In genomic region chr6:99605911-99606669, GRCh38 we compare ENCODE assay signal across 16 cellular contexts. TPM values are rescaled to one million over a fixed set of nuclear protein-coding genes. Genes with fewer than 3 reads are reported as not detected.
DNase-seq lines count a peak whose midpoint lies in the region; ATAC-seq and TF ChIP-seq lines count a peak whose summit lies in the region.
"Had no signal": no experiment of that assay in that cellular context is flagged by ENCODE, and none has a peak within 500 bp of the region (broad histone marks: within the 10 kb centered on the region; RNA-seq: fewer than 3 reads in every experiment).

No MANE protein-coding gene starts in this region.

- peak overlapping the region; percentile 16 for H3K27ac Mint-ChIP-seq in activated CD8-positive, alpha-beta T cell treated with anti-CD3 and anti-CD28 coated beads, Interleukin-2, amount 10 ng/mL, durations not matched to agents 7 days and 5 days
- no peak overlapping the region for H3K27ac Mint-ChIP-seq in activated CD8-positive, alpha-beta T cell treated with anti-CD3 and anti-CD28 coated beads for 36 hours
- no peak overlapping the region for H3K27ac Mint-ChIP-seq in GM23338
- no peak overlapping the region for H3K27ac Mint-ChIP-seq in brain

- H3K4me2 ChIP-seq in GM23338 = peak overlapping the region; percentile 76
- no peak overlapping the region for H3K4me2 ChIP-seq in osteoblast (ENCODE audit: insufficient read depth, low read length)
- H3K4me2 ChIP-seq: BLaER1 treated with 17β-estradiol and CSF1 and Interleukin-3, amounts not matched to agents 10 nM and 100 nM had no signal

- peaks cover 44% of the 10 kb centered on the region for H3K4me1 Mint-ChIP-seq in activated CD8-positive, alpha-beta T cell treated with anti-CD3 and anti-CD28 coated beads, Interleukin-2, amount 10 ng/mL, durations not matched to agents 7 days and 5 days (ENCODE audit: low read depth)
- H3K4me1 Mint-ChIP-seq in activated CD8-positive, alpha-beta T cell treated with anti-CD3 and anti-CD28 coated beads for 36 hours (ENCODE audit: low read depth) = peaks cover 40% of the 10 kb centered on the region
- H3K4me1 Mint-ChIP-seq in GM23338 = peaks cover 55% of the 10 kb centered on the region
- H3K4me1 Mint-ChIP-seq in brain = peaks cover 41% of the 10 kb centered on the region

- H3K4me3 ChIP-seq in GM23338 (peak overlapping the region; percentile 45), osteoblast (ENCODE audit: insufficient read depth, low read length) (no peak overlapping the region)

- H3K27me3 Mint-ChIP-seq in activated CD8-positive, alpha-beta T cell treated with anti-CD3 and anti-CD28 coated beads, Interleukin-2, amount 10 ng/mL, durations not matched to agents 7 days and 5 days (ENCODE audit: low read depth) = peaks cover 80% of the 10 kb centered on the region
- peaks cover 84% of the 10 kb centered on the region for H3K27me3 Mint-ChIP-seq in activated CD8-positive, alpha-beta T cell treated with anti-CD3 and anti-CD28 coated beads for 36 hours
- H3K27me3 Mint-ChIP-seq in GM23338 (ENCODE audit: insufficient read depth, low read depth, poor library complexity) (peaks cover 98% of the 10 kb centered on the region), brain (peaks cover 99% of the 10 kb centered on the region)

- H3K36me3 Mint-ChIP-seq in activated CD8-positive, alpha-beta T cell treated with anti-CD3 and anti-CD28 coated beads, Interleukin-2, amount 10 ng/mL, durations not matched to agents 7 days and 5 days (ENCODE audit: low read depth) = peaks cover 5% of the 10 kb centered on the region
- peaks cover 2% of the 10 kb centered on the region for H3K36me3 Mint-ChIP-seq in activated CD8-positive, alpha-beta T cell treated with anti-CD3 and anti-CD28 coated beads for 36 hours (ENCODE audit: low read depth)
- no peaks in the 10 kb centered on the region for H3K36me3 Mint-ChIP-seq in GM23338 (ENCODE audit: low read depth)
- no peaks in the 10 kb centered on the region for H3K36me3 Mint-ChIP-seq in brain

- H2AFZ ChIP-seq in GM23338 (no peak overlapping the region), osteoblast (ENCODE audit: low read length) (no peak overlapping the region)

- POLR2A ChIA-PET in activated CD8-positive, alpha-beta T cell treated with anti-CD3 and anti-CD28 coated beads, Interleukin-2, amount 10 ng/mL, durations not matched to agents 7 days and 5 days (lab: Charles Lee) = no interaction called here
- POLR2A ChIA-PET in activated CD8-positive, alpha-beta T cell treated with anti-CD3 and anti-CD28 coated beads for 36 hours (lab: Charles Lee) = interaction anchor here (2.5 kb wide), 1 partner anchor 17 kb away, joined by 9 read pairs; no protein-coding TSS in a partner anchor

- no peaks in the 10 kb centered on the region for H3K9me3 Mint-ChIP-seq in activated CD8-positive, alpha-beta T cell treated with anti-CD3 and anti-CD28 coated beads, Interleukin-2, amount 10 ng/mL, durations not matched to agents 7 days and 5 days (ENCODE audit: insufficient read depth)
- peaks cover 3% of the 10 kb centered on the region for H3K9me3 Mint-ChIP-seq in activated CD8-positive, alpha-beta T cell treated with anti-CD3 and anti-CD28 coated beads for 36 hours
- peaks cover 3% of the 10 kb centered on the region; the same call in 1 of the 3 replicates for H3K9me3 Mint-ChIP-seq in GM23338
- H3K9me3 Mint-ChIP-seq in brain = peaks cover 0 to 10% (median 2%) of the 10 kb centered on the region in 5 experiments

- H4K20me1 ChIP-seq in GM23338 (replicated peaks; ENCODE audit: insufficient read depth) (peaks cover 60% of the 10 kb centered on the region), osteoblast (ENCODE audit: insufficient read depth, low read length) (no peaks in the 10 kb centered on the region)

- no peak overlapping the region for H3K4me3 Mint-ChIP-seq in activated CD8-positive, alpha-beta T cell treated with anti-CD3 and anti-CD28 coated beads, Interleukin-2, amount 10 ng/mL, durations not matched to agents 7 days and 5 days
- no peak overlapping the region for H3K4me3 Mint-ChIP-seq in activated CD8-positive, alpha-beta T cell treated with anti-CD3 and anti-CD28 coated beads for 36 hours
- H3K4me3 Mint-ChIP-seq in GM23338 = peak overlapping the region; percentile 47; the same call in 1 of the 3 replicates
- peak overlapping the region in 3 of 5 experiments; percentile 26 to 78 (median 29) for H3K4me3 Mint-ChIP-seq in brain

- peaks cover 100% of the 10 kb centered on the region for H3K27me3 ChIP-seq in GM23338 (ENCODE audit: insufficient read depth)
- peaks cover 100% of the 10 kb centered on the region for H3K27me3 ChIP-seq in osteoblast (ENCODE audit: insufficient read depth, low read length)

- H3K79me2 ChIP-seq in GM23338 (replicated peaks; ENCODE audit: insufficient read depth) (no peaks in the 10 kb centered on the region), osteoblast (ENCODE audit: insufficient read depth, low read length) (no peaks in the 10 kb centered on the region)

- H3K27ac ChIP-seq in GM23338 (ENCODE audit: low read depth) (no peak overlapping the region), osteoblast (ENCODE audit: low read depth, low read length) (no peak overlapping the region)
- H3K27ac ChIP-seq: BLaER1 treated with 17β-estradiol and CSF1 and Interleukin-3, amounts not matched to agents 10 nM and 100 nM had no signal

- intact Hi-C loops in activated CD8-positive, alpha-beta T cell treated with anti-CD3 and anti-CD28 coated beads for 36 hours (cut with micrococcal nuclease) = no loop called here
- intact Hi-C loops in Right ventricle myocardium inferior (cut with DNase I) = no loop called here

- no peaks in the 10 kb centered on the region for H3K9me2 ChIP-seq in GM23338 (ENCODE audit: insufficient read depth)

- peaks cover 54% of the 10 kb centered on the region for H3F3A ChIP-seq in GM23338 (replicated peaks; ENCODE audit: low read depth)

- CTCF ChIA-PET in activated CD8-positive, alpha-beta T cell treated with anti-CD3 and anti-CD28 coated beads, Interleukin-2, amount 10 ng/mL, durations not matched to agents 7 days and 5 days (lab: Charles Lee) = interaction anchor here (0.7 to 1.0 kb wide), 3 partner anchors 18 to 92 kb away, joined by 3 to 6 read pairs (median 3); no protein-coding TSS in a partner anchor
- CTCF ChIA-PET in activated CD8-positive, alpha-beta T cell treated with anti-CD3 and anti-CD28 coated beads for 36 hours (lab: Charles Lee) = interaction anchor here (1.1 to 3.6 kb wide), 5 partner anchors 11 to 33 kb away, joined by 3 to 16 read pairs (median 3); no protein-coding TSS in a partner anchor

- H3K9me3 ChIP-seq in osteoblast (ENCODE audit: low read depth, low read length) = no peaks in the 10 kb centered on the region

- H3K4me1 ChIP-seq in GM23338 (ENCODE audit: insufficient read depth) (peaks cover 70% of the 10 kb centered on the region), osteoblast (ENCODE audit: insufficient read depth, low read length) (peaks cover 13% of the 10 kb centered on the region)

- DNase-seq in activated CD8-positive, alpha-beta T cell treated with anti-CD3 and anti-CD28 coated beads, Interleukin-2, amount 10 ng/mL, durations not matched to agents 7 days and 5 days = no peak
- DNase-seq in activated CD8-positive, alpha-beta T cell treated with anti-CD3 and anti-CD28 coated beads for 36 hours = no peak
- DNase-seq in GM23338 (ENCODE audit: low spot score) (no peak), osteoblast (ENCODE audit: insufficient read length, low spot score, missing footprints) (peak; percentile 85), Right ventricle myocardium inferior (ENCODE audit: missing footprints) (no peak)
- DNase-seq: DMS 273 treated with DMSO at 0.1 percent for 48 hours, GF-D8, IMR-90, NCI-H187, NCI-H2171, NCI-H446, SHP77 treated with DMSO at 0.1 percent for 48 hours had no signal

- no peak for ATAC-seq in activated CD8-positive, alpha-beta T cell treated with anti-CD3 and anti-CD28 coated beads, Interleukin-2, amount 10 ng/mL, durations not matched to agents 7 days and 5 days
- no peak for ATAC-seq in activated CD8-positive, alpha-beta T cell treated with anti-CD3 and anti-CD28 coated beads for 36 hours
- no peak for ATAC-seq in GM23338
- ATAC-seq in HG02571 (IDR thresholded peaks at IDR 0.05; ENCODE audit: unreplicated experiment) = no peak
- no peak for ATAC-seq in Right ventricle myocardium inferior

- no peak for TF ChIP-seq CTCF in activated CD8-positive, alpha-beta T cell treated with anti-CD3 and anti-CD28 coated beads for 36 hours (IDR thresholded peaks at IDR 0.05)
- TF ChIP-seq CTCF in GM23338 (conservative IDR thresholded peaks at IDR 0.05; ENCODE audit: low read depth in 2 of 2) (no peak), brain (conservative IDR thresholded peaks at IDR 0.05) (no peak), osteoblast (IDR thresholded peaks at IDR 0.05; ENCODE audit: extremely low read depth, low read depth, low read length) (no peak)

- H3K36me3 ChIP-seq in GM23338 (ENCODE audit: insufficient read depth) = no peaks in the 10 kb centered on the region
- H3K36me3 ChIP-seq in osteoblast (ENCODE audit: insufficient read depth, low read length) = no peaks in the 10 kb centered on the region

TF ChIP-seq in GM23338, 12 proteins besides CTCF, POLR2A, EP300 and RAD21:
- TF ChIP-seq ZNF114 (CRISPR knock-in tag; IDR thresholded peaks at IDR 0.05) (no peak), EZH2 (IDR thresholded peaks at IDR 0.05; ENCODE audit: low read depth, unreplicated experiment) (peak; percentile 91)

RNA-seq across cellular contexts. Expression of gene PRDM13, which starts 0.5 kb away (rescaled TPM):
- not detected for total RNA-seq in activated CD8-positive, alpha-beta T cell treated with anti-CD3 and anti-CD28 coated beads, Interleukin-2, amount 10 ng/mL, durations not matched to agents 7 days and 5 days
- total RNA-seq in activated CD8-positive, alpha-beta T cell treated with anti-CD3 and anti-CD28 coated beads for 36 hours = not detected
- 0.10 and 0.27 TPM in 2 replicates for total RNA-seq in GM23338 (2014; rRNA removed; shearing (Covaris generic))
- polyA plus RNA-seq in GM23338 (2016; fragmentation: Nextera tagmentation; extraction: Ambion mirVana) = 0.08 TPM in 1 of 2 replicates, not detected in the other
- 2.5 TPM for polyA plus RNA-seq in brain (ENCODE audit: insufficient read depth, low read depth, low replicate concordance)
- total RNA-seq in osteoblast = not detected in 2 replicates
- not detected for total RNA-seq in Right ventricle myocardium inferior
- total RNA-seq: HT-29, IMR-90 had no signal
- polyA plus RNA-seq: IMR-90 had no signal

RNA-seq across cellular contexts. Expression of gene CCNC, which starts 37.6 kb away (rescaled TPM):
- 10 to 100 TPM; 36.8 to 38.7 TPM for total RNA-seq in activated CD8-positive, alpha-beta T cell treated with anti-CD3 and anti-CD28 coated beads, Interleukin-2, amount 10 ng/mL, durations not matched to agents 7 days and 5 days
- 10 to 100 TPM; 72.3 to 75.4 TPM for total RNA-seq in activated CD8-positive, alpha-beta T cell treated with anti-CD3 and anti-CD28 coated beads for 36 hours
- 143 and 175 TPM in 2 replicates for total RNA-seq in GM23338 (2014; rRNA removed; shearing (Covaris generic))
- polyA plus RNA-seq in GM23338 (2016; fragmentation: Nextera tagmentation; extraction: Ambion mirVana) (96.7 and 108 TPM in 2 replicates), brain (ENCODE audit: insufficient read depth, low read depth, low replicate concordance) (18.6 TPM)
- total RNA-seq in osteoblast (89.4 and 89.6 TPM in 2 replicates), Right ventricle myocardium inferior (18.7 TPM)

Comparison
In these comparisons a context has a peak if more than half of its experiments do, and no peak if none do; other contexts are left out.
1. H3K4me3 Mint-ChIP-seq: peak in GM23338 (single experiment) and brain (3 of 5); none in activated CD8-positive, alpha-beta T cell treated with anti-CD3 and anti-CD28 coated beads, Interleukin-2, amount 10 ng/mL, durations not matched to agents 7 days and 5 days (single experiment) and activated CD8-positive, alpha-beta T cell treated with anti-CD3 and anti-CD28 coated beads for 36 hours (single experiment).